Comparison of ENCODE assay signal across 10 cellular contexts in the genomic region with DNA sequence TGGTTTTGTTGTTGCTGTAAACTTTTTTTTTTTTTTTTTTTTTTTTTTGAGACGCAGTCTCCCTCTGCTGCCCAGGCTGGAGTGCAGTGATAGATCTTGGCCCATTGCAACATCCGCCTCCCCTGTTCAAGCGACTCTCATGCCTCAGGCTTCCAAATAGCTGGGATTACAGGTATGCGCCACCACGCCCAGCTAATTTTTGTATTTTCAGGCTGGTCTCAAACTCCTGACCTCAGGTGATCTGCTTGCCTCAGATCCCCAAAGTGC.
DNase-seq lines count a peak whose midpoint lies in the region; ATAC-seq and TF ChIP-seq lines count a peak whose summit lies in the region.
"Had no signal": no experiment of that assay in that cellular context is flagged by ENCODE, and none has a peak within 500 bp of the region (broad histone marks: within the 10 kb centered on the region; RNA-seq: fewer than 3 reads in every experiment).

No MANE protein-coding gene starts in this region.

- no peaks in the 10 kb centered on the region for H3K27me3 ChIP-seq in esophagus (ENCODE audit: control insufficient read depth in 1 of 2, insufficient read depth in 2 of 2, low read length in 2 of 2)

- no peaks in the 10 kb centered on the region for H3K4me1 ChIP-seq in esophagus (ENCODE audit: control insufficient read depth in 2 of 2, insufficient read depth in 2 of 2, low read length in 1 of 2)

- DNase-seq in AG10803 (ENCODE audit: low read depth) (peak; percentile 71), NCI-H226 (peak; percentile 37), myocyte (ENCODE audit: low read depth) (peak; percentile 43), NCI-H774 (lab: John Stamatoyannopoulos, UW) (no peak)
- DNase-seq in stimulated activated naive CD8-positive, alpha-beta T cell treated with anti-CD3 and anti-CD28 coated beads, Interleukin-15, Interleukin-2, amounts not matched to agents 100 U/mL and 50 U/mL, for 24 hours = no peak
- DNase-seq: DMS 273 treated with DMSO at 0.1 percent for 48 hours, Karpas-422 had no signal

- no peaks in the 10 kb centered on the region for H3K36me3 ChIP-seq in esophagus (ENCODE audit: control insufficient read depth in 2 of 2, insufficient read depth in 2 of 2, low read length in 1 of 2)

- TF ChIP-seq CTCF in AG10803 (conservative IDR thresholded peaks at IDR 0.05; ENCODE audit: low read length) = peak; percentile 59

- no peak overlapping the region for H3K4me3 ChIP-seq in AG10803 (ENCODE audit: low read length)
- no peak overlapping the region for H3K4me3 ChIP-seq in esophagus (ENCODE audit: low read depth in 1 of 2, low read length in 2 of 2)

- no peak for ATAC-seq in stimulated activated naive CD8-positive, alpha-beta T cell treated with anti-CD3 and anti-CD28 coated beads, Interleukin-15, Interleukin-2, amounts not matched to agents 100 U/mL and 50 U/mL, for 24 hours
- no peak for ATAC-seq in GM19452 (IDR thresholded peaks at IDR 0.05; ENCODE audit: unreplicated experiment)
- no peak for ATAC-seq in HG02763 (IDR thresholded peaks at IDR 0.05; ENCODE audit: unreplicated experiment)

- no peaks in the 10 kb centered on the region for H3K9me3 ChIP-seq in esophagus (ENCODE audit: control insufficient read depth in 2 of 2, insufficient read depth in 1 of 2, low read depth in 1 of 2, low read length in 1 of 2)

- peak overlapping the region; percentile 45 to 50 for H3K27ac ChIP-seq in esophagus (ENCODE audit: low read depth in 2 of 2, low read length in 1 of 2)

- WGBS in esophagus, 2 donors = 38 to 42% methylated on average over 5 of the region's 5 CpGs

Comparison
In these comparisons a context has a peak if more than half of its experiments do, and no peak if none do; other contexts are left out.
1. DNase-seq: peak in AG10803 (single experiment), NCI-H226 (single experiment) and myocyte (single experiment); none in NCI-H774 (single experiment) and stimulated activated naive CD8-positive, alpha-beta T cell treated with anti-CD3 and anti-CD28 coated beads, Interleukin-15, Interleukin-2, amounts not matched to agents 100 U/mL and 50 U/mL, for 24 hours (single experiment).